In genomic region chr12:8658361-8658760, GRCh38 we compare ENCODE assay signal across 1 cellular context.
TF ChIP-seq lines count a peak whose summit lies in the region.

No MANE protein-coding gene starts in this region.

TF ChIP-seq in HepG2, 621 proteins besides CTCF, POLR2A, EP300 and RAD21:
- TF ChIP-seq PHF21A (CRISPR knock-in tag; IDR thresholded peaks at IDR 0.05): no peak
- TF ChIP-seq ZNF407 (CRISPR knock-in tag; IDR thresholded peaks at IDR 0.05; ENCODE audit: not compliant biosample characterization): no peak
- TF ChIP-seq MLXIP (CRISPR knock-in tag; IDR thresholded peaks at IDR 0.05; ENCODE audit: borderline replicate concordance): no peak
- TF ChIP-seq ZNF549 (CRISPR knock-in tag; IDR thresholded peaks at IDR 0.05): no peak
- no peak for TF ChIP-seq PCBP1 (IDR thresholded peaks at IDR 0.05; ENCODE audit: borderline replicate concordance, low read depth, low read length)
- no peak for TF ChIP-seq KLF6 (CRISPR knock-in tag; IDR thresholded peaks at IDR 0.05)
- TF ChIP-seq SRSF4 (IDR thresholded peaks at IDR 0.05; ENCODE audit: low read depth, low read length, poor library complexity, severe bottlenecking): no peak
- no peak for TF ChIP-seq NKX3-1 (CRISPR knock-in tag; IDR thresholded peaks at IDR 0.05)
- no peak for TF ChIP-seq ZNF776 (CRISPR knock-in tag; IDR thresholded peaks at IDR 0.05)
- TF ChIP-seq, protein P1, sequence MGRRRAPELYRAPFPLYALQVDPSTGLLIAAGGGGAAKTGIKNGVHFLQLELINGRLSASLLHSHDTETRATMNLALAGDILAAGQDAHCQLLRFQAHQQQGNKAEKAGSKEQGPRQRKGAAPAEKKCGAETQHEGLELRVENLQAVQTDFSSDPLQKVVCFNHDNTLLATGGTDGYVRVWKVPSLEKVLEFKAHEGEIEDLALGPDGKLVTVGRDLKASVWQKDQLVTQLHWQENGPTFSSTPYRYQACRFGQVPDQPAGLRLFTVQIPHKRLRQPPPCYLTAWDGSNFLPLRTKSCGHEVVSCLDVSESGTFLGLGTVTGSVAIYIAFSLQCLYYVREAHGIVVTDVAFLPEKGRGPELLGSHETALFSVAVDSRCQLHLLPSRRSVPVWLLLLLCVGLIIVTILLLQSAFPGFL (CRISPR knock-in tag; IDR thresholded peaks at IDR 0.05): no peak
- no peak for TF ChIP-seq ZNF672 (CRISPR knock-in tag; IDR thresholded peaks at IDR 0.05)
- TF ChIP-seq HHEX (CRISPR knock-in tag; IDR thresholded peaks at IDR 0.05): no peak
- TF ChIP-seq ONECUT2 (CRISPR knock-in tag; IDR thresholded peaks at IDR 0.05): no peak
- TF ChIP-seq MLX (CRISPR knock-in tag; IDR thresholded peaks at IDR 0.05): no peak
- no peak for TF ChIP-seq NR2F1 (CRISPR knock-in tag; IDR thresholded peaks at IDR 0.05)
- TF ChIP-seq, protein P2, sequence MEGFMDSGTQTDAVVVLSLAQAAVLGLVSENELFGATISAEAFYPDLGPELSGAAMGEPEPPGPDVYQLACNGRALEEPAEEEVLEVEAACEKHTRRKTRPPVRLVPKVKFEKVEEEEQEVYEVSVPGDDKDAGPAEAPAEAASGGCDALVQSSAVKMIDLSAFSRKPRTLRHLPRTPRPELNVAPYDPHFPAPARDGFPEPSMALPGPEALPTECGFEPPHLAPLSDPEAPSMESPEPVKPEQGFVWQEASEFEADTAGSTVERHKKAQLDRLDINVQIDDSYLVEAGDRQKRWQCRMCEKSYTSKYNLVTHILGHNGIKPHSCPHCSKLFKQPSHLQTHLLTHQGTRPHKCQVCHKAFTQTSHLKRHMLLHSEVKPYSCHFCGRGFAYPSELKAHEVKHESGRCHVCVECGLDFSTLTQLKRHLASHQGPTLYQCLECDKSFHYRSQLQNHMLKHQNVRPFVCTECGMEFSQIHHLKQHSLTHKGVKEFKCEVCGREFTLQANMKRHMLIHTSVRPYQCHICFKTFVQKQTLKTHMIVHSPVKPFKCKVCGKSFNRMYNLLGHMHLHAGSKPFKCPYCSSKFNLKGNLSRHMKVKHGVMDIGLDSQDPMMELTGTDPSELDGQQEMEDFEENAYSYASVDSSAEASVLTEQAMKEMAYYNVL (CRISPR knock-in tag; IDR thresholded peaks at IDR 0.05; ENCODE audit: borderline replicate concordance): no peak
